In genomic region chr15:89111961-89112340, GRCh38 we compare ENCODE assay signal across 12 cellular contexts. TPM values are rescaled to one million over a fixed set of nuclear protein-coding genes. Genes with fewer than 3 reads are reported as not detected.
DNase-seq lines count a peak whose midpoint lies in the region; ATAC-seq, FAIRE-seq and TF ChIP-seq lines count a peak whose summit lies in the region.
"Had no signal": no experiment of that assay in that cellular context is flagged by ENCODE, and none has a peak within 500 bp of the region (broad histone marks: within the 10 kb centered on the region; RNA-seq: fewer than 3 reads in every experiment).

No MANE protein-coding gene starts in this region.

- peaks cover 9% of the 10 kb centered on the region for H4K20me1 ChIP-seq in astrocyte (ENCODE audit: insufficient read depth, low read length)

- H3K36me3 Mint-ChIP-seq in astrocyte (ENCODE audit: low read depth, unreplicated experiment) = peaks cover 5% of the 10 kb centered on the region
- H3K36me3 Mint-ChIP-seq in activated naive CD4-positive, alpha-beta T cell treated with anti-CD3 and anti-CD28 coated beads for 36 hours (ENCODE audit: low read depth) = peaks cover 17% of the 10 kb centered on the region

- no peak overlapping the region for H3K4me3 Mint-ChIP-seq in astrocyte (ENCODE audit: unreplicated experiment)
- H3K4me3 Mint-ChIP-seq in activated naive CD4-positive, alpha-beta T cell treated with anti-CD3 and anti-CD28 coated beads for 36 hours = no peak overlapping the region

- no peaks in the 10 kb centered on the region for H3K9me3 Mint-ChIP-seq in astrocyte (ENCODE audit: unreplicated experiment)
- no peaks in the 10 kb centered on the region for H3K9me3 Mint-ChIP-seq in activated naive CD4-positive, alpha-beta T cell treated with anti-CD3 and anti-CD28 coated beads for 36 hours

- ATAC-seq in HG03354 (IDR thresholded peaks at IDR 0.05; ENCODE audit: poor library complexity, severe bottlenecking, unreplicated experiment) = peak; percentile 5
- ATAC-seq in lower lobe of right lung = no peak
- ATAC-seq in thoracic aorta (ENCODE audit: insufficient number of reproducible peaks, low FRiP score, low read depth) = no peak

- peaks cover 43% of the 10 kb centered on the region for H3K4me1 Mint-ChIP-seq in astrocyte (ENCODE audit: low read depth, unreplicated experiment)
- H3K4me1 Mint-ChIP-seq in activated naive CD4-positive, alpha-beta T cell treated with anti-CD3 and anti-CD28 coated beads for 36 hours (ENCODE audit: low read depth) = peaks cover 24% of the 10 kb centered on the region

- intact Hi-C loops in lower lobe of right lung (cut with DNase I) = no loop called here
- intact Hi-C loops in activated naive CD4-positive, alpha-beta T cell treated with anti-CD3 and anti-CD28 coated beads for 36 hours (cut with micrococcal nuclease) = no loop called here

- H3K4me1 ChIP-seq in astrocyte (ENCODE audit: insufficient read depth, low read length) = peaks cover 40% of the 10 kb centered on the region
- peaks cover 71% of the 10 kb centered on the region for H3K4me1 ChIP-seq in lower lobe of right lung
- peaks cover 45 to 86% of the 10 kb centered on the region in 2 donors for H3K4me1 ChIP-seq in thoracic aorta (ENCODE audit: control insufficient read depth in 1 of 2, low read depth in 2 of 2)
- H3K4me1 ChIP-seq: HAP-1 had no signal

- peaks cover 39% of the 10 kb centered on the region for H3K79me2 ChIP-seq in astrocyte (ENCODE audit: insufficient read depth, low read length)

- H3K9ac ChIP-seq in astrocyte (ENCODE audit: low read length) = no peak overlapping the region

- H3K9me3 ChIP-seq in astrocyte (ENCODE audit: insufficient read depth, low read depth, low read length) (no peaks in the 10 kb centered on the region), lower lobe of right lung (no peaks in the 10 kb centered on the region), thoracic aorta (no peaks in the 10 kb centered on the region)
- H3K9me3 ChIP-seq: HAP-1, mucosa of descending colon had no signal

- CTCF ChIA-PET in activated naive CD4-positive, alpha-beta T cell treated with anti-CD3 and anti-CD28 coated beads for 36 hours (lab: Charles Lee) = interaction anchor here (0.7 to 1.1 kb wide), 4 partner anchors 15 to 132 kb away, joined by 3 to 5 read pairs (median 3); partner anchors contain the start of gene FANCI

- no peak overlapping the region for H3K4me3 ChIP-seq in astrocyte (ENCODE audit: insufficient read depth, low read depth, low read length)
- no peak overlapping the region for H3K4me3 ChIP-seq in lower lobe of right lung
- no peak overlapping the region for H3K4me3 ChIP-seq in thoracic aorta
- H3K4me3 ChIP-seq: HAP-1, mucosa of descending colon had no signal

- peak overlapping the region; percentile 53 for H3K4me2 ChIP-seq in astrocyte (ENCODE audit: low read length)

- no peaks in the 10 kb centered on the region for H3K27me3 Mint-ChIP-seq in astrocyte (ENCODE audit: low read depth, unreplicated experiment)
- no peaks in the 10 kb centered on the region for H3K27me3 Mint-ChIP-seq in activated naive CD4-positive, alpha-beta T cell treated with anti-CD3 and anti-CD28 coated beads for 36 hours (ENCODE audit: low read depth)

- H3K27ac Mint-ChIP-seq in astrocyte (ENCODE audit: unreplicated experiment) = no peak overlapping the region
- H3K27ac Mint-ChIP-seq in activated naive CD4-positive, alpha-beta T cell treated with anti-CD3 and anti-CD28 coated beads for 36 hours = no peak overlapping the region

- H3K36me3 ChIP-seq in astrocyte (ENCODE audit: insufficient read depth, low read length) (peaks cover 5% of the 10 kb centered on the region), lower lobe of right lung (peaks cover 26% of the 10 kb centered on the region), thoracic aorta (peaks cover 2% of the 10 kb centered on the region)

- H3K27me3 ChIP-seq in astrocyte (ENCODE audit: insufficient read depth, low read length) (no peaks in the 10 kb centered on the region), lower lobe of right lung (ENCODE audit: low read depth) (no peaks in the 10 kb centered on the region), thoracic aorta (replicated peaks; ENCODE audit: insufficient read depth) (no peaks in the 10 kb centered on the region)

- H3K27ac ChIP-seq in astrocyte (ENCODE audit: low read depth, low read length) (peak overlapping the region; percentile 51), lower lobe of right lung (peak overlapping the region; percentile 63), thoracic aorta (peak overlapping the region; percentile 91 to 95)

- no peak for FAIRE-seq in astrocyte (lab: Jason Lieb, UNC)

- no peak for TF ChIP-seq CTCF in astrocyte (IDR thresholded peaks at IDR 0.05; ENCODE audit: insufficient read depth, low read depth, low read length)
- TF ChIP-seq CTCF in lower lobe of right lung (IDR thresholded peaks at IDR 0.05) = no peak
- TF ChIP-seq CTCF in thoracic aorta (IDR thresholded peaks at IDR 0.05) = no peak

- no peak overlapping the region for H2AFZ ChIP-seq in astrocyte (ENCODE audit: low read depth, low read length)

- no peak for DNase-seq in astrocyte (ENCODE audit: low read depth)
- no peak for DNase-seq in lower lobe of right lung
- no peak for DNase-seq in thoracic aorta (ENCODE audit: low spot score)
- no peak for DNase-seq in COLO829 (ENCODE audit: low spot score)
- no peak for DNase-seq in NCI-H2081 (lab: John Stamatoyannopoulos, UW)
- DNase-seq in dermis blood vessel endothelial cell = no peak
- DNase-seq in activated naive CD4-positive, alpha-beta T cell treated with anti-CD3 and anti-CD28 coated beads for 36 hours = no peak
- DNase-seq: Kasumi-1, T1000 had no signal

RNA-seq across cellular contexts. Expression of gene ABHD2, which starts 23.7 kb away (rescaled TPM):
- total RNA-seq in astrocyte (41.3 and 50.3 TPM in 2 replicates), lower lobe of right lung (202 TPM), thoracic aorta (100 to 1,000 TPM; 177 to 283 TPM), dermis blood vessel endothelial cell (51.7 and 75.6 TPM in 2 replicates)
- total RNA-seq in activated naive CD4-positive, alpha-beta T cell treated with anti-CD3 and anti-CD28 coated beads for 36 hours = 10 to 100 TPM; 57.2 to 64.9 TPM
